Comparison of ENCODE assay signal across 1 cellular context in the genomic region with DNA sequence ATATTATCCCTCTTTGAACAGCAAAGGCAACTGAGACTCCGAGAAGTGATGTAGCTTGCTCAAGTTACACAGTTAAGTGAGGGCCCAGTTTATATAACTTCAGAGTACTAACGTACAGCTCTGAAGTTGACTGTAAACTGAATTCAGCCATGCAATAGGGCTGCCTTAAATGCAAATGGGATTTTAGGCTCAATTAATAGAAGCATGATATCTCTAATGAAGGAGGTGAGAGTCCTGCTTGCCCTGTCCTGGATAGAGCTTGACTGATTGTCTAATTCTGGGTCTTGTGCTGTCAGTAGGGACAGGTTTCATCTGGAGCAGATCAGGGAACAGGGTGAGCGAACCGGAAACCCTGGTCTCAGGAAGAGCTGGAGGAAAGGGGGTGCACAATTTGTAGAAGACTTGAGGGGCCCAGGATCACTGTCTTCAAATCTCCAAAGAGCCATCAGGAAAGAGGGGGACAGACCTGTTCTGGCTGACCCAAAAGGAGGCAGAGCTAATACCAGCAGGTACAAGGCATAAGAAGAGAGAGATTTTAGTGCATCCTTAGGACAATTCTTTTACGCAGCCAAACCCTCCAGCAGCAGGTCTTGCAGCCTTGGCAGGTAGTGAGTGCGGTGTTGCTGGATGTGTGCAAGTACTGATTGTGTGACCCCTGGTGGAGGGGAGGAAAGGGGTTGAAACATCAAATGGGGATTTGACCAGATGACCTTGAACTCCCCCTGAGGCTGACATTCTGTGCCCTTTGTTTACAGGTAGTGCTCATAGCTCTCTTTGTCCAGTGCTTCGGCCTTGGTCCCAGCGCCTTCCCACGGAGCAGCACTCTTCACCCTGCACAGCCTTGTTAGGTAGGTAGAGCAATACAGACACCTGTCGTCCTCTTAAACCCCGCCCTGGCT.
TF ChIP-seq lines count a peak whose summit lies in the region.

No MANE protein-coding gene starts in this region.

TF ChIP-seq in HepG2, 621 proteins besides CTCF, POLR2A, EP300 and RAD21 (continued from another document and continues in another):
- TF ChIP-seq FOXO1 (CRISPR knock-in tag; IDR thresholded peaks at IDR 0.05) (peak; percentile 94), CEBPG (CRISPR knock-in tag; IDR thresholded peaks at IDR 0.05) (no peak), MLLT10 (CRISPR knock-in tag; IDR thresholded peaks at IDR 0.05) (no peak), ZFP1 (CRISPR knock-in tag; IDR thresholded peaks at IDR 0.05) (no peak), HDAC1 (CRISPR knock-in tag; IDR thresholded peaks at IDR 0.05) (peak; percentile 50; the same call in 1 of the 2 replicates), ZKSCAN8 (CRISPR knock-in tag; IDR thresholded peaks at IDR 0.05; ENCODE audit: borderline replicate concordance) (no peak), ZNF792 (CRISPR knock-in tag; IDR thresholded peaks at IDR 0.05) (0 out of 2 replicates have a peak, but pooled peaks have one; percentile 21), KLF9 (CRISPR knock-in tag; IDR thresholded peaks at IDR 0.05; ENCODE audit: low read depth) (no peak), ATF1 (CRISPR knock-in tag; IDR thresholded peaks at IDR 0.05) (no peak), NFE2L1 (CRISPR knock-in tag; IDR thresholded peaks at IDR 0.05; ENCODE audit: borderline replicate concordance) (no peak), MTA1 (CRISPR knock-in tag; IDR thresholded peaks at IDR 0.05; ENCODE audit: borderline replicate concordance) (peak; percentile 90), HNRNPH1 (optimal IDR thresholded peaks at IDR 0.05; ENCODE audit: low read depth, low read length) (no peak), ARNTL (CRISPR knock-in tag; IDR thresholded peaks at IDR 0.05) (0 out of 2 replicates have a peak, but pooled peaks have one; percentile 48), ZNF709 (CRISPR knock-in tag; IDR thresholded peaks at IDR 0.05) (no peak), ZNF598 (CRISPR knock-in tag; IDR thresholded peaks at IDR 0.05; ENCODE audit: borderline replicate concordance) (no peak), ZNF354B (CRISPR knock-in tag; IDR thresholded peaks at IDR 0.05) (no peak), ZNF678 (CRISPR knock-in tag; IDR thresholded peaks at IDR 0.05) (no peak), KAT8 (CRISPR knock-in tag; IDR thresholded peaks at IDR 0.05) (no peak), TEAD3 (CRISPR knock-in tag; optimal IDR thresholded peaks at IDR 0.05; ENCODE audit: borderline replicate concordance) (peak; percentile 69), ZNF17 (CRISPR knock-in tag; IDR thresholded peaks at IDR 0.05) (no peak), ZFP37 (CRISPR knock-in tag; IDR thresholded peaks at IDR 0.05; ENCODE audit: borderline replicate concordance) (no peak), ZNF7 (CRISPR knock-in tag; IDR thresholded peaks at IDR 0.05) (no peak), RFXANK (CRISPR knock-in tag; IDR thresholded peaks at IDR 0.05) (no peak), SAFB2 (CRISPR knock-in tag; IDR thresholded peaks at IDR 0.05; ENCODE audit: borderline replicate concordance, low read depth) (no peak), JUND (CRISPR knock-in tag; IDR thresholded peaks at IDR 0.05) (no peak), PPARG (CRISPR knock-in tag; conservative IDR thresholded peaks at IDR 0.05) (peak; percentile 56), ZNF720 (CRISPR knock-in tag; IDR thresholded peaks at IDR 0.05) (no peak)
- TF ChIP-seq, protein P1, sequence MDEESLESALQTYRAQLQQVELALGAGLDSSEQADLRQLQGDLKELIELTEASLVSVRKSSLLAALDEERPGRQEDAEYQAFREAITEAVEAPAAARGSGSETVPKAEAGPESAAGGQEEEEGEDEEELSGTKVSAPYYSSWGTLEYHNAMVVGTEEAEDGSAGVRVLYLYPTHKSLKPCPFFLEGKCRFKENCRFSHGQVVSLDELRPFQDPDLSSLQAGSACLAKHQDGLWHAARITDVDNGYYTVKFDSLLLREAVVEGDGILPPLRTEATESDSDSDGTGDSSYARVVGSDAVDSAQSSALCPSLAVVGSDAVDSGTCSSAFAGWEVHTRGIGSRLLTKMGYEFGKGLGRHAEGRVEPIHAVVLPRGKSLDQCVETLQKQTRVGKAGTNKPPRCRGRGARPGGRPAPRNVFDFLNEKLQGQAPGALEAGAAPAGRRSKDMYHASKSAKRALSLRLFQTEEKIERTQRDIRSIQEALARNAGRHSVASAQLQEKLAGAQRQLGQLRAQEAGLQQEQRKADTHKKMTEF (CRISPR knock-in tag; IDR thresholded peaks at IDR 0.05): 0 out of 2 replicates have a peak, but pooled peaks have one; percentile 16
- TF ChIP-seq, protein P2, sequence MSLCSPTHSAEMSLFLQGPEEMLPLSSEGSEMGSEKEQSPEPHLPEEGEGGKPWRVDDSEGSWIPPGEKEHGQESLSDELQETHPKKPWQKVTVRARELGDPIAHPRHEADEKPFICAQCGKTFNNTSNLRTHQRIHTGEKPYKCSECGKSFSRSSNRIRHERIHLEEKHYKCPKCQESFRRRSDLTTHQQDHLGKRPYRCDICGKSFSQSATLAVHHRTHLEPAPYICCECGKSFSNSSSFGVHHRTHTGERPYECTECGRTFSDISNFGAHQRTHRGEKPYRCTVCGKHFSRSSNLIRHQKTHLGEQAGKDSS (CRISPR knock-in tag; IDR thresholded peaks at IDR 0.05; ENCODE audit: borderline replicate concordance, low read depth): 0 out of 2 replicates have a peak, but pooled peaks have one; percentile 25
- TF ChIP-seq, protein P3, sequence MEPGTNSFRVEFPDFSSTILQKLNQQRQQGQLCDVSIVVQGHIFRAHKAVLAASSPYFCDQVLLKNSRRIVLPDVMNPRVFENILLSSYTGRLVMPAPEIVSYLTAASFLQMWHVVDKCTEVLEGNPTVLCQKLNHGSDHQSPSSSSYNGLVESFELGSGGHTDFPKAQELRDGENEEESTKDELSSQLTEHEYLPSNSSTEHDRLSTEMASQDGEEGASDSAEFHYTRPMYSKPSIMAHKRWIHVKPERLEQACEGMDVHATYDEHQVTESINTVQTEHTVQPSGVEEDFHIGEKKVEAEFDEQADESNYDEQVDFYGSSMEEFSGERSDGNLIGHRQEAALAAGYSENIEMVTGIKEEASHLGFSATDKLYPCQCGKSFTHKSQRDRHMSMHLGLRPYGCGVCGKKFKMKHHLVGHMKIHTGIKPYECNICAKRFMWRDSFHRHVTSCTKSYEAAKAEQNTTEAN (CRISPR knock-in tag; conservative IDR thresholded peaks at IDR 0.05): no peak; the same call in 1 of the 2 replicates
- TF ChIP-seq, protein P4, sequence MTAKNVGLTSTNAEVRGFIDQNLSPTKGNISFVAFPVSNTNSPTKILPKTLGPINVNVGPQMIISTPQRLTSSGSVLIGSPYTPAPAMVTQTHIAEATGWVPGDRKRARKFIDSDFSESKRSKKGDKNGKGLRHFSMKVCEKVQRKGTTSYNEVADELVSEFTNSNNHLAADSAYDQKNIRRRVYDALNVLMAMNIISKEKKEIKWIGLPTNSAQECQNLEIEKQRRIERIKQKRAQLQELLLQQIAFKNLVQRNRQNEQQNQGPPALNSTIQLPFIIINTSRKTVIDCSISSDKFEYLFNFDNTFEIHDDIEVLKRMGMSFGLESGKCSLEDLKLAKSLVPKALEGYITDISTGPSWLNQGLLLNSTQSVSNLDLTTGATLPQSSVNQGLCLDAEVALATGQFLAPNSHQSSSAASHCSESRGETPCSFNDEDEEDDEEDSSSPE (CRISPR knock-in tag; IDR thresholded peaks at IDR 0.05): no peak
- TF ChIP-seq, protein P5, sequence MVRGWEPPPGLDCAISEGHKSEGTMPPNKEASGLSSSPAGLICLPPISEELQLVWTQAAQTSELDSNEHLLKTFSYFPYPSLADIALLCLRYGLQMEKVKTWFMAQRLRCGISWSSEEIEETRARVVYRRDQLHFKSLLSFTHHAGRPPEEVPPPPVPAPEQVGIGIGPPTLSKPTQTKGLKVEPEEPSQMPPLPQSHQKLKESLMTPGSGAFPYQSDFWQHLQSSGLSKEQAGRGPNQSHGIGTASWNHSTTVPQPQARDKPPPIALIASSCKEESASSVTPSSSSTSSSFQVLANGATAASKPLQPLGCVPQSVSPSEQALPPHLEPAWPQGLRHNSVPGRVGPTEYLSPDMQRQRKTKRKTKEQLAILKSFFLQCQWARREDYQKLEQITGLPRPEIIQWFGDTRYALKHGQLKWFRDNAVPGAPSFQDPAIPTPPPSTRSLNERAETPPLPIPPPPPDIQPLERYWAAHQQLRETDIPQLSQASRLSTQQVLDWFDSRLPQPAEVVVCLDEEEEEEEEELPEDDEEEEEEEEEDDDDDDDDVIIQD (CRISPR knock-in tag; IDR thresholded peaks at IDR 0.05; ENCODE audit: low read depth): 0 out of 2 replicates have a peak, but pooled peaks have one; percentile 22
- TF ChIP-seq, protein P6, sequence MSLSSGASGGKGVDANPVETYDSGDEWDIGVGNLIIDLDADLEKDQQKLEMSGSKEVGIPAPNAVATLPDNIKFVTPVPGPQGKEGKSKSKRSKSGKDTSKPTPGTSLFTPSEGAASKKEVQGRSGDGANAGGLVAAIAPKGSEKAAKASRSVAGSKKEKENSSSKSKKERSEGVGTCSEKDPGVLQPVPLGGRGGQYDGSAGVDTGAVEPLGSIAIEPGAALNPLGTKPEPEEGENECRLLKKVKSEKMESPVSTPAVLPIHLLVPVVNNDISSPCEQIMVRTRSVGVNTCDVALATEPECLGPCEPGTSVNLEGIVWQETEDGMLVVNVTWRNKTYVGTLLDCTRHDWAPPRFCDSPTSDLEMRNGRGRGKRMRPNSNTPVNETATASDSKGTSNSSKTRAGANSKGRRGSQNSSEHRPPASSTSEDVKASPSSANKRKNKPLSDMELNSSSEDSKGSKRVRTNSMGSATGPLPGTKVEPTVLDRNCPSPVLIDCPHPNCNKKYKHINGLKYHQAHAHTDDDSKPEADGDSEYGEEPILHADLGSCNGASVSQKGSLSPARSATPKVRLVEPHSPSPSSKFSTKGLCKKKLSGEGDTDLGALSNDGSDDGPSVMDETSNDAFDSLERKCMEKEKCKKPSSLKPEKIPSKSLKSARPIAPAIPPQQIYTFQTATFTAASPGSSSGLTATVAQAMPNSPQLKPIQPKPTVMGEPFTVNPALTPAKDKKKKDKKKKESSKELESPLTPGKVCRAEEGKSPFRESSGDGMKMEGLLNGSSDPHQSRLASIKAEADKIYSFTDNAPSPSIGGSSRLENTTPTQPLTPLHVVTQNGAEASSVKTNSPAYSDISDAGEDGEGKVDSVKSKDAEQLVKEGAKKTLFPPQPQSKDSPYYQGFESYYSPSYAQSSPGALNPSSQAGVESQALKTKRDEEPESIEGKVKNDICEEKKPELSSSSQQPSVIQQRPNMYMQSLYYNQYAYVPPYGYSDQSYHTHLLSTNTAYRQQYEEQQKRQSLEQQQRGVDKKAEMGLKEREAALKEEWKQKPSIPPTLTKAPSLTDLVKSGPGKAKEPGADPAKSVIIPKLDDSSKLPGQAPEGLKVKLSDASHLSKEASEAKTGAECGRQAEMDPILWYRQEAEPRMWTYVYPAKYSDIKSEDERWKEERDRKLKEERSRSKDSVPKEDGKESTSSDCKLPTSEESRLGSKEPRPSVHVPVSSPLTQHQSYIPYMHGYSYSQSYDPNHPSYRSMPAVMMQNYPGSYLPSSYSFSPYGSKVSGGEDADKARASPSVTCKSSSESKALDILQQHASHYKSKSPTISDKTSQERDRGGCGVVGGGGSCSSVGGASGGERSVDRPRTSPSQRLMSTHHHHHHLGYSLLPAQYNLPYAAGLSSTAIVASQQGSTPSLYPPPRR (CRISPR knock-in tag; IDR thresholded peaks at IDR 0.05; ENCODE audit: borderline replicate concordance): peak; percentile 63; the same call in 1 of the 2 replicates
- TF ChIP-seq, protein P7, sequence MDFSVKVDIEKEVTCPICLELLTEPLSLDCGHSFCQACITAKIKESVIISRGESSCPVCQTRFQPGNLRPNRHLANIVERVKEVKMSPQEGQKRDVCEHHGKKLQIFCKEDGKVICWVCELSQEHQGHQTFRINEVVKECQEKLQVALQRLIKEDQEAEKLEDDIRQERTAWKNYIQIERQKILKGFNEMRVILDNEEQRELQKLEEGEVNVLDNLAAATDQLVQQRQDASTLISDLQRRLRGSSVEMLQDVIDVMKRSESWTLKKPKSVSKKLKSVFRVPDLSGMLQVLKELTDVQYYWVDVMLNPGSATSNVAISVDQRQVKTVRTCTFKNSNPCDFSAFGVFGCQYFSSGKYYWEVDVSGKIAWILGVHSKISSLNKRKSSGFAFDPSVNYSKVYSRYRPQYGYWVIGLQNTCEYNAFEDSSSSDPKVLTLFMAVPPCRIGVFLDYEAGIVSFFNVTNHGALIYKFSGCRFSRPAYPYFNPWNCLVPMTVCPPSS (IDR thresholded peaks at IDR 0.05): no peak
- TF ChIP-seq, protein P8, sequence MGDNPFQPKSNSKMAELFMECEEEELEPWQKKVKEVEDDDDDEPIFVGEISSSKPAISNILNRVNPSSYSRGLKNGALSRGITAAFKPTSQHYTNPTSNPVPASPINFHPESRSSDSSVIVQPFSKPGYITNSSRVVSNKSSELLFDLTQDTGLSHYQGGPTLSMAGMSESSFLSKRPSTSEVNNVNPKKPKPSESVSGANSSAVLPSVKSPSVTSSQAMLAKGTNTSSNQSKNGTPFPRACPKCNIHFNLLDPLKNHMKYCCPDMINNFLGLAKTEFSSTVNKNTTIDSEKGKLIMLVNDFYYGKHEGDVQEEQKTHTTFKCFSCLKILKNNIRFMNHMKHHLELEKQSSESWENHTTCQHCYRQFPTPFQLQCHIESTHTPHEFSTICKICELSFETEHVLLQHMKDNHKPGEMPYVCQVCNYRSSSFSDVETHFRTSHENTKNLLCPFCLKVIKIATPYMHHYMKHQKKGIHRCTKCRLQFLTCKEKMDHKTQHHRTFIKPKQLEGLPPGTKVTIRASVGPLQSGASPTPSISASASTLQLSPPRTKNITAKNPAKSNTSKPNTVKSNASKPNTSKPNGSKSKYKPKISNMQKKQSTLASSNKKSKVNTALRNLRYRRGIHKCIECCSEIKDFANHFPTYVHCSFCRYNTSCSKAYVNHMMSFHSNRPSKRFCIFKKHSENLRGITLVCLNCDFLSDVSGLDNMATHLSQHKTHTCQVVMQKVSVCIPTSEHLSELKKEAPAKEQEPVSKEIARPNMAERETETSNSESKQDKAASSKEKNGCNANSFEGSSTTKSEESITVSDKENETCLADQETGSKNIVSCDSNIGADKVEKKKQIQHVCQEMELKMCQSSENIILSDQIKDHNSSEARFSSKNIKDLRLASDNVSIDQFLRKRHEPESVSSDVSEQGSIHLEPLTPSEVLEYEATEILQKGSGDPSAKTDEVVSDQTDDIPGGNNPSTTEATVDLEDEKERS (CRISPR knock-in tag; IDR thresholded peaks at IDR 0.05): no peak
- TF ChIP-seq, protein P9, sequence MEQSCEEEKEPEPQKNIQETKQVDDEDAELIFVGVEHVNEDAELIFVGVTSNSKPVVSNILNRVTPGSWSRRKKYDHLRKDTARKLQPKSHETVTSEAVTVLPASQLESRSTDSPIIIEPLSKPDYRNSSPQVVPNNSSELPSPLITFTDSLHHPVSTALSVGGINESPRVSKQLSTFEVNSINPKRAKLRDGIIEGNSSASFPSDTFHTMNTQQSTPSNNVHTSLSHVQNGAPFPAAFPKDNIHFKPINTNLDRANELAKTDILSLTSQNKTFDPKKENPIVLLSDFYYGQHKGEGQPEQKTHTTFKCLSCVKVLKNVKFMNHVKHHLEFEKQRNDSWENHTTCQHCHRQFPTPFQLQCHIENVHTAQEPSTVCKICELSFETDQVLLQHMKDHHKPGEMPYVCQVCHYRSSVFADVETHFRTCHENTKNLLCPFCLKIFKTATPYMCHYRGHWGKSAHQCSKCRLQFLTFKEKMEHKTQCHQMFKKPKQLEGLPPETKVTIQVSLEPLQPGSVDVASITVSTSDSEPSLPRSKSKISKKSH (CRISPR knock-in tag; IDR thresholded peaks at IDR 0.05; ENCODE audit: borderline replicate concordance): no peak
